10 cellular contexts compared by ENCODE assay signal in the genomic region with DNA sequence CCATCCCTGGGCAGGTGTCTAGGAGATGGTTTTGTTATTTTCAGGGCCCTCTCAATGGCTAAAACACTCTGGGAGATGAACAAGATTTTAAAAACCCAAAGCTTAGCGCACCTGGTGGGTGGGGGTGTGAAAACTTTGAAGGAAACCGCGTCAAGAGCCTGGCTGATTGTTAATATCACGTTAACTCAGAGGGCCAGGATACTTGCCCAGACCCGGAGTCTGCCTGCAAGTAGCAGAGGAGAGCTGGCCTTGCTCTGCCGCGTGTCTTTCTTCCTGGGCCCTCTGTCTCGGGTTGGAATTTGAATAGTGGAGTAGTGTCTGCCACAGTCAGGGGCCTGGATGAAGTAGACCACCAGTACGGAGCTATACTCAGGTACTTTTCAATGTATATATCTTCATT. TPM values are rescaled to one million over a fixed set of nuclear protein-coding genes. Genes with fewer than 3 reads are reported as not detected.
DNase-seq lines count a peak whose midpoint lies in the region; ATAC-seq and TF ChIP-seq lines count a peak whose summit lies in the region.
"Had no signal": no experiment of that assay in that cellular context is flagged by ENCODE, and none has a peak within 500 bp of the region (broad histone marks: within the 10 kb centered on the region; RNA-seq: fewer than 3 reads in every experiment).

No MANE protein-coding gene starts in this region.

- TF ChIP-seq CTCF in KMS-11 (conservative IDR thresholded peaks at IDR 0.05; ENCODE audit: low read depth, low read length) (no peak), mammary epithelial cell (conservative IDR thresholded peaks at IDR 0.05 in 1 of 2, IDR thresholded peaks at IDR 0.05 in 1 of 2; ENCODE audit: extremely low read depth in 1 of 2, insufficient read depth in 1 of 2, low read depth in 1 of 2, low read length in 2 of 2) (no peak)

- H3K36me3 Mint-ChIP-seq in CD8-positive, alpha-beta memory T cell = peaks cover 0 to 22% (median 5%) of the 10 kb centered on the region in 3 donors
- no peaks in the 10 kb centered on the region for H3K36me3 Mint-ChIP-seq in natural killer cell treated with Interleukin-12 subunit alpha and Interleukin-12 subunit beta and Interleukin-15 and Interleukin-18, amount 100 ng/mL, for 72 hours

- in situ Hi-C loops in mammary epithelial cell (cut with MboI; ENCODE audit: low sequenced_read_pairs in 2 of 2) (no loop called here), HAP-1 (cut with MboI; ENCODE audit: low sequenced_read_pairs) (loop anchor here (25.0 kb wide), 1 partner anchor 494 kb away; the partner anchor contains the start of gene EBF3)

- DNase-seq in CD8-positive, alpha-beta memory T cell = no peak
- DNase-seq in mammary epithelial cell = no peak
- DNase-seq in natural killer cell treated with Interleukin-12 subunit alpha and Interleukin-12 subunit beta and Interleukin-15 and Interleukin-18, amount 100 ng/mL, for 72 hours (ENCODE audit: low spot score) = no peak
- DNase-seq in HAP-1 (ENCODE audit: low spot score in 2 of 2) = no peak
- no peak for DNase-seq in NCI-H1092 (lab: John Stamatoyannopoulos, UW)
- DNase-seq in activated gamma-delta T cell (lab: John Stamatoyannopoulos, UW) = no peak
- DNase-seq: NCI-H1048, trophoblast cell had no signal

- H3K4me1 ChIP-seq in CD8-positive, alpha-beta memory T cell (ENCODE audit: insufficient read depth, low read length) = peaks cover 18% of the 10 kb centered on the region
- peaks cover 8% of the 10 kb centered on the region for H3K4me1 ChIP-seq in KMS-11 (ENCODE audit: low read depth, poor library complexity, severe bottlenecking)
- H3K4me1 ChIP-seq in mammary epithelial cell (ENCODE audit: insufficient read depth, low read length) = peaks cover 6% of the 10 kb centered on the region
- peaks cover 3% of the 10 kb centered on the region; the same call in 1 of the 2 replicates for H3K4me1 ChIP-seq in HAP-1

- H3K36me3 ChIP-seq in CD8-positive, alpha-beta memory T cell (ENCODE audit: insufficient read depth, low read length) = no peaks in the 10 kb centered on the region
- H3K36me3 ChIP-seq in KMS-11 (ENCODE audit: insufficient read depth) = no peaks in the 10 kb centered on the region
- H3K36me3 ChIP-seq in mammary epithelial cell (ENCODE audit: insufficient read depth, low read length) = no peaks in the 10 kb centered on the region
- no peaks in the 10 kb centered on the region for H3K36me3 ChIP-seq in HAP-1 (replicated peaks)

- H3K9me3 ChIP-seq in CD8-positive, alpha-beta memory T cell (ENCODE audit: low read length) = no peaks in the 10 kb centered on the region
- H3K9me3 ChIP-seq in mammary epithelial cell (replicated peaks; ENCODE audit: insufficient read depth, low read length) (no peaks in the 10 kb centered on the region), HAP-1 (no peaks in the 10 kb centered on the region)

- no peak for ATAC-seq in natural killer cell treated with Interleukin-12 subunit alpha and Interleukin-12 subunit beta and Interleukin-15 and Interleukin-18, amount 100 ng/mL, for 72 hours
- no peak for ATAC-seq in GM18868 (IDR thresholded peaks at IDR 0.05; ENCODE audit: unreplicated experiment)

- WGBS in mammary epithelial cell (ENCODE audit: low coverage, missing lambda C conversion rate) = 96% methylated on average over 9 of the region's 9 CpGs

- H3K4me2 ChIP-seq in KMS-11 (peak overlapping the region; percentile 79; the same call in 1 of the 2 replicates), mammary epithelial cell (ENCODE audit: insufficient read depth, low read depth, low read length) (peak overlapping the region; percentile 98)

- H3K27me3 ChIP-seq in CD8-positive, alpha-beta memory T cell (ENCODE audit: insufficient read depth, low read length, poor library complexity, severe bottlenecking) = no peaks in the 10 kb centered on the region
- no peaks in the 10 kb centered on the region for H3K27me3 ChIP-seq in KMS-11 (ENCODE audit: insufficient read depth, low read depth)
- no peaks in the 10 kb centered on the region for H3K27me3 ChIP-seq in mammary epithelial cell (ENCODE audit: insufficient read depth, low read length)
- no peaks in the 10 kb centered on the region for H3K27me3 ChIP-seq in HAP-1 (ENCODE audit: low read depth)

- H3K9ac ChIP-seq in KMS-11 (no peak overlapping the region), mammary epithelial cell (ENCODE audit: insufficient read depth, low read length) (no peak overlapping the region)

- H4K20me1 ChIP-seq in KMS-11 (ENCODE audit: insufficient read depth) (no peaks in the 10 kb centered on the region), mammary epithelial cell (ENCODE audit: insufficient read depth, low read length) (no peaks in the 10 kb centered on the region)

- CTCF ChIA-PET in CD8-positive, alpha-beta memory T cell (lab: Charles Lee) = no interaction called here
- CTCF ChIA-PET in mammary epithelial cell (lab: Charles Lee; ENCODE audit: low non-redundant PET) = no interaction called here

- H3K79me2 ChIP-seq in KMS-11 (ENCODE audit: insufficient read depth, low read depth) = no peaks in the 10 kb centered on the region
- no peaks in the 10 kb centered on the region for H3K79me2 ChIP-seq in mammary epithelial cell (ENCODE audit: insufficient read depth, low read length)

- no TSS peak for BruUV-seq in mammary epithelial cell (replicated peaks; lab: Mats Ljungman, UMichigan)

- H2AFZ ChIP-seq in KMS-11 (ENCODE audit: low read depth) (no peak overlapping the region), mammary epithelial cell (ENCODE audit: low read depth, low read length) (no peak overlapping the region)

- POLR2A ChIA-PET in CD8-positive, alpha-beta memory T cell (lab: Charles Lee) = no interaction called here

- no peak overlapping the region for H3K4me3 ChIP-seq in CD8-positive, alpha-beta memory T cell (ENCODE audit: low read length)
- H3K4me3 ChIP-seq in KMS-11 (IDR thresholded peaks at IDR 0.05; ENCODE audit: insufficient read depth, low read depth, low read length) (no peak overlapping the region), mammary epithelial cell (replicated peaks in 1 of 3; ENCODE audit: insufficient read depth in 1 of 3, low read depth in 2 of 3, low read length in 3 of 3) (no peak overlapping the region), HAP-1 (no peak overlapping the region)

- H3K27ac ChIP-seq in CD8-positive, alpha-beta memory T cell (ENCODE audit: low read depth, low read length) = no peak overlapping the region
- H3K27ac ChIP-seq in KMS-11 = no peak overlapping the region
- no peak overlapping the region for H3K27ac ChIP-seq in mammary epithelial cell (ENCODE audit: insufficient read depth, low read depth, low read length)

- dilution Hi-C loops in mammary epithelial cell (cut with HindIII; ENCODE audit: low sequenced_read_pairs) = loop anchor here (5.0 kb wide), 1 partner anchor 84 kb away; no protein-coding TSS in a partner anchor

- H3K27me3 Mint-ChIP-seq in CD8-positive, alpha-beta memory T cell = peaks cover 0 to 2% of the 10 kb centered on the region in 2 donors
- no peaks in the 10 kb centered on the region for H3K27me3 Mint-ChIP-seq in natural killer cell treated with Interleukin-12 subunit alpha and Interleukin-12 subunit beta and Interleukin-15 and Interleukin-18, amount 100 ng/mL, for 72 hours

- peak overlapping the region; percentile 81 to 94 (median 83) for H3K4me3 Mint-ChIP-seq in CD8-positive, alpha-beta memory T cell
- peak overlapping the region; percentile 78 for H3K4me3 Mint-ChIP-seq in natural killer cell treated with Interleukin-12 subunit alpha and Interleukin-12 subunit beta and Interleukin-15 and Interleukin-18, amount 100 ng/mL, for 72 hours

- intact Hi-C loops in mammary epithelial cell (cut with micrococcal nuclease) = no loop called here

- H3K9me3 Mint-ChIP-seq in CD8-positive, alpha-beta memory T cell = no peaks in the 10 kb centered on the region
- H3K9me3 Mint-ChIP-seq in natural killer cell treated with Interleukin-12 subunit alpha and Interleukin-12 subunit beta and Interleukin-15 and Interleukin-18, amount 100 ng/mL, for 72 hours = no peaks in the 10 kb centered on the region

- peaks cover 16 to 29% (median 21%) of the 10 kb centered on the region in 3 donors for H3K4me1 Mint-ChIP-seq in CD8-positive, alpha-beta memory T cell
- H3K4me1 Mint-ChIP-seq in natural killer cell treated with Interleukin-12 subunit alpha and Interleukin-12 subunit beta and Interleukin-15 and Interleukin-18, amount 100 ng/mL, for 72 hours (ENCODE audit: low read depth in 2 of 2) = peaks cover 7 to 10% of the 10 kb centered on the region in 2 donors

- H3K27ac Mint-ChIP-seq in CD8-positive, alpha-beta memory T cell = peak overlapping the region in 4 of 8 donors; percentile 75 to 88 (median 80)
- H3K27ac Mint-ChIP-seq in natural killer cell treated with Interleukin-12 subunit alpha and Interleukin-12 subunit beta and Interleukin-15 and Interleukin-18, amount 100 ng/mL, for 72 hours = peak overlapping the region; percentile 56 to 77

RNA-seq across cellular contexts. Expression of gene MGMT, which starts 1.1 kb away (rescaled TPM):
- total RNA-seq in CD8-positive, alpha-beta memory T cell = 10 to 100 TPM; 19.7 to 22.4 TPM
- polyA plus RNA-seq in CD8-positive, alpha-beta memory T cell = 31.7 TPM
- total RNA-seq in mammary epithelial cell = 10 to 100 TPM; 11.2 to 22.2 TPM
- 23.0 TPM for polyA plus RNA-seq in mammary epithelial cell
- polyA minus RNA-seq in mammary epithelial cell = 6.8 TPM
- total RNA-seq in natural killer cell treated with Interleukin-12 subunit alpha and Interleukin-12 subunit beta and Interleukin-15 and Interleukin-18, amount 100 ng/mL, for 72 hours = 10 to 100 TPM; 14.3 to 23.6 TPM
